Comparison of ENCODE assay signal across 19 cellular contexts in the genomic region with DNA sequence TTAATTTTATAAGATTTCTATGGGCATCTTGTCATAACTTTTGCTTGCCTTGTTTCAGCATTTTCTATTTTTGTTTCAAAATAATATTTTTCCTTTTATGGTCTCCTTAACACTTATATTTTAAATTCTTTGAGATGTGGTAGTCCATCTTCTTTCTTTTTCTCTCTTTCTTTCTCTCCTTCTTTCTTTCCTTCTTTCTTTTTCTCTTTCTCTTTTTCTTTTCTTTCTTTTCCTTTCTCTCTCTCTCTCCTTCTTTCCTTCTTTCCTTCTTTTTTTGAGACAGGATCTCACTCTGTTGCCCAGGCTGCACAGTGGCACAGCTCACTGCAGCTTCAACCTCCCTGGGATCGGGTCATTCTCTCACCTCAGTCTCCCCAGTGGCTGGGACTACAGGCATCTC. TPM values are rescaled to one million over a fixed set of nuclear protein-coding genes. Genes with fewer than 3 reads are reported as not detected.
A peak's percentile ranks its signal among the peaks of the same experiment; 100 is the strongest.
DNase-seq lines count a peak whose midpoint lies in the region; ATAC-seq, FAIRE-seq and TF ChIP-seq lines count a peak whose summit lies in the region.
"Had no signal": no experiment of that assay in that cellular context is flagged by ENCODE, and none has a peak within 500 bp of the region (broad histone marks: within the 10 kb centered on the region; RNA-seq: fewer than 3 reads in every experiment).

No MANE protein-coding gene starts in this region.

- no peaks in the 10 kb centered on the region for H3K36me3 ChIP-seq in CD4-positive, alpha-beta memory T cell (ENCODE audit: insufficient read depth, low read length)
- H3K36me3 ChIP-seq in SK-N-SH (replicated peaks in 1 of 2; ENCODE audit: control insufficient read depth in 1 of 2, insufficient read depth in 2 of 2, low read length in 1 of 2): no peaks in the 10 kb centered on the region

- TF ChIP-seq EP300 in SK-N-SH (IDR thresholded peaks at IDR 0.05; ENCODE audit: borderline replicate concordance in 1 of 2, low read depth in 1 of 2, low read length in 1 of 2): no peak

- peaks cover 7% of the 10 kb centered on the region for H3K4me1 ChIP-seq in CD4-positive, alpha-beta memory T cell (ENCODE audit: insufficient read depth, low read length)
- H3K4me1 ChIP-seq in SK-N-SH (ENCODE audit: control insufficient read depth in 1 of 2, insufficient read depth in 2 of 2, low read depth in 1 of 2, low read length in 1 of 2): peaks cover 0 to 5% of the 10 kb centered on the region in 2 experiments; a peak in 2 of 4 replicates

- intact Hi-C loops in CD4-positive, alpha-beta memory T cell (cut with micrococcal nuclease): no loop called here

- H3K36me3 Mint-ChIP-seq in activated T-cell treated with anti-CD3 and anti-CD28 coated beads, Interleukin-2, amount 50 U/mL, for 72 hours (ENCODE audit: insufficient read depth in 2 of 2): no peaks in the 10 kb centered on the region
- no peaks in the 10 kb centered on the region for H3K36me3 Mint-ChIP-seq in activated T-cell treated with anti-CD3 and anti-CD28 coated beads, Interleukin-2, amount 50 U/mL, for 24 hours (ENCODE audit: low read depth)
- no peaks in the 10 kb centered on the region for H3K36me3 Mint-ChIP-seq in WTC11
- no peaks in the 10 kb centered on the region for H3K36me3 Mint-ChIP-seq in CD4-positive, alpha-beta memory T cell

- no peaks in the 10 kb centered on the region for H3K9me3 Mint-ChIP-seq in activated T-cell treated with anti-CD3 and anti-CD28 coated beads, Interleukin-2, amount 50 U/mL, for 72 hours
- H3K9me3 Mint-ChIP-seq in activated T-cell treated with anti-CD3 and anti-CD28 coated beads, Interleukin-2, amount 50 U/mL, for 24 hours: no peaks in the 10 kb centered on the region
- no peaks in the 10 kb centered on the region for H3K9me3 Mint-ChIP-seq in WTC11
- no peaks in the 10 kb centered on the region for H3K9me3 Mint-ChIP-seq in CD4-positive, alpha-beta memory T cell
- H3K9me3 Mint-ChIP-seq: CD4-positive, alpha-beta T cell; H9 had no signal

- H3K27me3 Mint-ChIP-seq in activated T-cell treated with anti-CD3 and anti-CD28 coated beads, Interleukin-2, amount 50 U/mL, for 72 hours (ENCODE audit: low read depth): peaks cover 23% of the 10 kb centered on the region
- peaks cover 59% of the 10 kb centered on the region for H3K27me3 Mint-ChIP-seq in activated T-cell treated with anti-CD3 and anti-CD28 coated beads, Interleukin-2, amount 50 U/mL, for 24 hours
- H3K27me3 Mint-ChIP-seq in WTC11 (ENCODE audit: low read depth): no peaks in the 10 kb centered on the region
- peaks cover 25 to 26% of the 10 kb centered on the region in 2 donors for H3K27me3 Mint-ChIP-seq in CD4-positive, alpha-beta memory T cell

- H3K4me3 ChIP-seq in CD4-positive, alpha-beta memory T cell (ENCODE audit: low read length in 2 of 2): no peak overlapping the region
- H3K4me3 ChIP-seq in SK-N-SH (ENCODE audit: low read depth in 2 of 2, low read length in 1 of 2): no peak overlapping the region

- H3K4me3 Mint-ChIP-seq in activated T-cell treated with anti-CD3 and anti-CD28 coated beads, Interleukin-2, amount 50 U/mL, for 72 hours: peak overlapping the region; percentile 0 to 38
- no peak overlapping the region for H3K4me3 Mint-ChIP-seq in activated T-cell treated with anti-CD3 and anti-CD28 coated beads, Interleukin-2, amount 50 U/mL, for 24 hours
- no peak overlapping the region for H3K4me3 Mint-ChIP-seq in WTC11
- peak overlapping the region in 1 of 8 donors; percentile 26 for H3K4me3 Mint-ChIP-seq in CD4-positive, alpha-beta memory T cell
- H3K4me3 Mint-ChIP-seq: H9 had no signal

- H3K27ac Mint-ChIP-seq in activated T-cell treated with anti-CD3 and anti-CD28 coated beads, Interleukin-2, amount 50 U/mL, for 72 hours: no peak overlapping the region
- H3K27ac Mint-ChIP-seq in activated T-cell treated with anti-CD3 and anti-CD28 coated beads, Interleukin-2, amount 50 U/mL, for 24 hours: no peak overlapping the region
- no peak overlapping the region for H3K27ac Mint-ChIP-seq in WTC11
- H3K27ac Mint-ChIP-seq in CD4-positive, alpha-beta memory T cell: no peak overlapping the region
- H3K27ac Mint-ChIP-seq: CD4-positive, alpha-beta T cell; H9 had no signal

- H3F3A ChIP-seq in SK-N-SH (replicated peaks; ENCODE audit: insufficient read depth): no peaks in the 10 kb centered on the region

- no peaks in the 10 kb centered on the region for H3K79me2 ChIP-seq in SK-N-SH (ENCODE audit: insufficient read depth)

- DNase-seq in activated T-cell treated with anti-CD3 and anti-CD28 coated beads, Interleukin-2, amount 50 U/mL, for 72 hours: no peak
- DNase-seq in activated T-cell treated with anti-CD3 and anti-CD28 coated beads, Interleukin-2, amount 50 U/mL, for 24 hours: no peak
- DNase-seq in WTC11 (ENCODE audit: low spot score) (no peak), frontal cortex (ENCODE audit: low spot score in 2 of 2) (no peak), SK-N-SH (no peak), SKM-1 (lab: John Stamatoyannopoulos, UW; ENCODE audit: unreplicated experiment) (no peak)
- no peak for DNase-seq in CD4-positive, alpha-beta memory T cell
- DNase-seq: ACHN; C1 segment of cervical spinal cord; CD4-positive, alpha-beta T cell; DMS79; GM23248; H9 had no signal

- no peak overlapping the region for H3K4me2 ChIP-seq in SK-N-SH

- no peak overlapping the region for H3K9ac ChIP-seq in SK-N-SH
- H3K9ac ChIP-seq: GM23248 had no signal

- no peak for ATAC-seq in activated T-cell treated with anti-CD3 and anti-CD28 coated beads, Interleukin-2, amount 50 U/mL, for 72 hours (replicated peaks in 1 of 2)
- no peak for ATAC-seq in WTC11
- ATAC-seq: HepG2 had no signal

- H3K27me3 ChIP-seq in CD4-positive, alpha-beta memory T cell (ENCODE audit: insufficient read depth, low read length): peaks cover 2% of the 10 kb centered on the region
- H3K27me3 ChIP-seq in SK-N-SH (ENCODE audit: insufficient read depth): peaks cover 19% of the 10 kb centered on the region; the same call in 1 of the 2 replicates

- TF ChIP-seq RAD21 in SK-N-SH (IDR thresholded peaks at IDR 0.05; ENCODE audit: low read length): no peak

- peak; percentile 31 for FAIRE-seq in frontal cortex (lab: Jason Lieb, UNC)
- FAIRE-seq: GM12878, GM18507, HepG2, HTR-8/SVneo had no signal

- no peak overlapping the region for H2AFZ ChIP-seq in SK-N-SH (ENCODE audit: low read depth)

- POLR2A ChIA-PET in WTC11 (lab: Charles Lee): no interaction called here
- POLR2A ChIA-PET in CD4-positive, alpha-beta memory T cell (lab: Charles Lee; ENCODE audit: partially characterized antibody): no interaction called here
- POLR2A ChIA-PET in SK-N-SH (lab: Yijun Ruan, JAX): no interaction called here

- H3K4me1 Mint-ChIP-seq in activated T-cell treated with anti-CD3 and anti-CD28 coated beads, Interleukin-2, amount 50 U/mL, for 72 hours (ENCODE audit: low read depth): no peaks in the 10 kb centered on the region
- peaks cover 9% of the 10 kb centered on the region for H3K4me1 Mint-ChIP-seq in activated T-cell treated with anti-CD3 and anti-CD28 coated beads, Interleukin-2, amount 50 U/mL, for 24 hours (ENCODE audit: low read depth)
- peaks cover 4% of the 10 kb centered on the region; the same call in 1 of the 2 replicates for H3K4me1 Mint-ChIP-seq in WTC11
- peaks cover 3 to 13% (median 5%) of the 10 kb centered on the region in 4 donors for H3K4me1 Mint-ChIP-seq in CD4-positive, alpha-beta memory T cell

- WGBS in SK-N-SH (ENCODE audit: low lambda C conversion rate): 75% methylated on average over 1 of the region's 1 CpG

- H4K20me1 ChIP-seq in SK-N-SH (ENCODE audit: insufficient read depth): no peaks in the 10 kb centered on the region

- H3K27ac ChIP-seq in CD4-positive, alpha-beta memory T cell (ENCODE audit: low read depth, low read length): no peak overlapping the region
- H3K27ac ChIP-seq in SK-N-SH (ENCODE audit: low read depth in 2 of 2, low read length in 1 of 2): no peak overlapping the region
- H3K27ac ChIP-seq: GM23248 had no signal

- CTCF ChIA-PET in WTC11 (lab: Charles Lee) (interaction anchor here (4.0 kb wide), 1 partner anchor 46 kb away, joined by 17 read pairs; no protein-coding TSS in a partner anchor), SK-N-SH (lab: Yijun Ruan, JAX) (interaction anchor here (0.9 to 9.5 kb wide), 2 partner anchors 82 to 116 kb away, joined by 3 to 247 read pairs; no protein-coding TSS in a partner anchor)
- CTCF ChIA-PET in CD4-positive, alpha-beta memory T cell (lab: Charles Lee; ENCODE audit: partially characterized antibody): no interaction called here

- TF ChIP-seq CTCF in WTC11 (IDR thresholded peaks at IDR 0.05): no peak
- no peak for TF ChIP-seq CTCF in SK-N-SH (IDR thresholded peaks at IDR 0.05)

- no peaks in the 10 kb centered on the region for H3K9me3 ChIP-seq in CD4-positive, alpha-beta memory T cell (ENCODE audit: control insufficient read depth in 1 of 2, low read length in 2 of 2)
- H3K9me3 ChIP-seq in SK-N-SH: no peaks in the 10 kb centered on the region

- no peaks in the 10 kb centered on the region for H3K9me2 ChIP-seq in SK-N-SH

RNA-seq across cellular contexts. Expression of a gene that starts 36.1 kb away (rescaled TPM):
- not detected for total RNA-seq in activated T-cell treated with anti-CD3 and anti-CD28 coated beads, Interleukin-2, amount 50 U/mL, for 72 hours
- total RNA-seq in WTC11 (2021) (not detected in 3 replicates), frontal cortex (not detected)
- total RNA-seq in CD4-positive, alpha-beta memory T cell: not detected
- not detected for polyA plus RNA-seq in CD4-positive, alpha-beta memory T cell
- not detected in 2 replicates for polyA plus RNA-seq in SK-N-SH (2012; rRNA removed)
- polyA plus RNA-seq in SK-N-SH (2012; cell fraction: cytosol; rRNA removed): not detected in 2 replicates
- not detected in 2 replicates for polyA plus RNA-seq in SK-N-SH (2012; cell fraction: nucleus; rRNA removed)
- total RNA-seq: A172; CD4-positive, alpha-beta T cell; G401; GM12878; GM23248; H9; HepG2 had no signal
- polyA plus RNA-seq: GM12878, GM23248, HepG2 had no signal

RNA-seq across cellular contexts. Expression of a gene that starts 38.0 kb away (rescaled TPM):
- total RNA-seq in activated T-cell treated with anti-CD3 and anti-CD28 coated beads, Interleukin-2, amount 50 U/mL, for 72 hours: 10 to 100 TPM; 14.2 to 19.0 TPM
- total RNA-seq in WTC11 (2021) (19.5 to 26.0 TPM (median 23.1 TPM) in 3 replicates), frontal cortex (11.0 TPM)
- total RNA-seq in CD4-positive, alpha-beta memory T cell: 1 to 10 TPM; 6.4 to 7.2 TPM
- polyA plus RNA-seq in CD4-positive, alpha-beta memory T cell: 10 to 100 TPM in 1 of 2 donors, 1 to 10 TPM in 1; 8.3 to 12.3 TPM
- 7.6 and 11.7 TPM in 2 replicates for polyA plus RNA-seq in SK-N-SH (2012; rRNA removed)
- 7.4 and 8.0 TPM in 2 replicates for polyA plus RNA-seq in SK-N-SH (2012; cell fraction: cytosol; rRNA removed)
- 10.5 and 16.2 TPM in 2 replicates for polyA plus RNA-seq in SK-N-SH (2012; cell fraction: nucleus; rRNA removed)

RNA-seq across cellular contexts. Expression of a gene that starts 50.7 kb away (rescaled TPM):
- total RNA-seq in activated T-cell treated with anti-CD3 and anti-CD28 coated beads, Interleukin-2, amount 50 U/mL, for 72 hours: not detected
- total RNA-seq in WTC11 (2021): not detected in 3 replicates
- not detected for total RNA-seq in frontal cortex
- not detected for total RNA-seq in CD4-positive, alpha-beta memory T cell
- not detected for polyA plus RNA-seq in CD4-positive, alpha-beta memory T cell
- polyA plus RNA-seq in SK-N-SH (2012; rRNA removed): not detected in 2 replicates
- not detected in 2 replicates for polyA plus RNA-seq in SK-N-SH (2012; cell fraction: cytosol; rRNA removed)
- not detected in 2 replicates for polyA plus RNA-seq in SK-N-SH (2012; cell fraction: nucleus; rRNA removed)
- total RNA-seq: A172; CD4-positive, alpha-beta T cell; G401; GM12878; GM23248; H9; HepG2 had no signal
- polyA plus RNA-seq: GM12878, GM23248, HepG2 had no signal

RNA-seq across cellular contexts. Expression of a gene that starts 54.5 kb away (rescaled TPM):
- total RNA-seq in activated T-cell treated with anti-CD3 and anti-CD28 coated beads, Interleukin-2, amount 50 U/mL, for 72 hours: not detected
- not detected in 3 replicates for total RNA-seq in WTC11 (2021)
- not detected for total RNA-seq in frontal cortex
- not detected for total RNA-seq in CD4-positive, alpha-beta memory T cell
- not detected for polyA plus RNA-seq in CD4-positive, alpha-beta memory T cell
- polyA plus RNA-seq in SK-N-SH (2012; rRNA removed): not detected in 2 replicates
- polyA plus RNA-seq in SK-N-SH (2012; cell fraction: cytosol; rRNA removed): not detected in 2 replicates
- polyA plus RNA-seq in SK-N-SH (2012; cell fraction: nucleus; rRNA removed): not detected in 2 replicates
- total RNA-seq: A172; CD4-positive, alpha-beta T cell; G401; GM12878; GM23248; H9; HepG2 had no signal
- polyA plus RNA-seq: GM12878, GM23248, HepG2 had no signal

Comparison
In these comparisons a context has a peak if more than half of its experiments do, and no peak if none do; other contexts are left out.
1. H3K4me3 Mint-ChIP-seq: peak in activated T-cell treated with anti-CD3 and anti-CD28 coated beads, Interleukin-2, amount 50 U/mL, for 72 hours (2 of 2); none in activated T-cell treated with anti-CD3 and anti-CD28 coated beads, Interleukin-2, amount 50 U/mL, for 24 hours (single experiment) and WTC11 (single experiment).